8 cellular contexts compared by ENCODE assay signal in genomic region chr17:80415626-80416042, GRCh38. TPM values are rescaled to one million over a fixed set of nuclear protein-coding genes. Genes with fewer than 3 reads are reported as not detected.
DNase-seq lines count a peak whose midpoint lies in the region; ATAC-seq, FAIRE-seq and TF ChIP-seq lines count a peak whose summit lies in the region.

No MANE protein-coding gene starts in this region.

- peaks cover 9% of the 10 kb centered on the region for H3K4me1 Mint-ChIP-seq in WTC11

- no peak for TF ChIP-seq EP300 in stomach (IDR thresholded peaks at IDR 0.05)

- CTCF ChIA-PET in HEK293 (lab: Yijun Ruan, JAX) (interaction anchor here (0.6 to 1.2 kb wide), 2 partner anchors 464 to 566 kb away, joined by 3 to 4 read pairs; no protein-coding TSS in a partner anchor), WTC11 (lab: Charles Lee) (interaction anchor here (0.6 to 3.8 kb wide), 5 partner anchors 8 to 484 kb away, joined by 3 to 13 read pairs (median 7); no protein-coding TSS in a partner anchor)

- peaks cover 31% of the 10 kb centered on the region for H3K79me2 ChIP-seq in hepatocyte

- no peaks in the 10 kb centered on the region for H3K9me3 Mint-ChIP-seq in WTC11

- TF ChIP-seq CTCF in HEK293 (tag by site-specific recombination; IDR thresholded peaks at IDR 0.05) (no peak), WTC11 (IDR thresholded peaks at IDR 0.05) (no peak), hepatocyte (IDR thresholded peaks at IDR 0.05; ENCODE audit: poor library complexity) (no peak), stomach (IDR thresholded peaks at IDR 0.05) (no peak), omental fat pad (IDR thresholded peaks at IDR 0.05) (no peak), D721Med (IDR thresholded peaks at IDR 0.05; ENCODE audit: insufficient read depth, missing control alignments) (no peak)

- H2AFZ ChIP-seq in hepatocyte, result peak overlapping the region; percentile 86

- peaks cover 28% of the 10 kb centered on the region for H3K27me3 Mint-ChIP-seq in WTC11 (ENCODE audit: low read depth)

- intact Hi-C loops in stomach (cut with DNase I; ENCODE audit: low total_unique reads) (no loop called here), sciatic nerve (cut with DNase I) (no loop called here)

- 8% methylated on average over 36 of the region's 36 CpGs for WGBS in hepatocyte (ENCODE audit: low lambda C conversion rate, missing lambda C conversion rate)
- WGBS in stomach, 5 donors, result 5 to 23% (median 5%) methylated on average over 12 to 36 of the region's 36 CpGs

- peaks cover 6% of the 10 kb centered on the region; the same call in 1 of the 2 replicates for H3K36me3 Mint-ChIP-seq in WTC11

- H3K27me3 ChIP-seq in hepatocyte, result no peaks in the 10 kb centered on the region
- H3K27me3 ChIP-seq in stomach, result no peaks in the 10 kb centered on the region

- peak overlapping the region; percentile 82 for H3K27ac ChIP-seq in HEK293 (ENCODE audit: extremely low read depth, low read depth, low read length)
- peak overlapping the region; percentile 100 for H3K27ac ChIP-seq in hepatocyte
- H3K27ac ChIP-seq in stomach, result peak overlapping the region; percentile 97 to 99 (median 99)

- DNase-seq in WTC11 (ENCODE audit: low spot score), result no peak
- DNase-seq in hepatocyte (ENCODE audit: low spot score), result no peak
- DNase-seq in stomach, result no peak
- DNase-seq in omental fat pad (ENCODE audit: low spot score), result no peak
- DNase-seq in sciatic nerve (ENCODE audit: low spot score), result no peak
- no peak for DNase-seq in D721Med (ENCODE audit: insufficient read length, low spot score)

- H3K9me3 ChIP-seq in HEK293 (ENCODE audit: control insufficient read depth, insufficient read depth, low read depth, low read length) (no peaks in the 10 kb centered on the region), hepatocyte (ENCODE audit: low read depth) (no peaks in the 10 kb centered on the region), stomach (no peaks in the 10 kb centered on the region)

- H3K4me1 ChIP-seq in HEK293 (ENCODE audit: control insufficient read depth, insufficient read depth, low read length) (peaks cover 4% of the 10 kb centered on the region), hepatocyte (ENCODE audit: insufficient read depth) (peaks cover 4% of the 10 kb centered on the region), stomach (peaks cover 26 to 44% (median 37%) of the 10 kb centered on the region in 4 donors)

- POLR2A ChIA-PET in HEK293 (lab: Yijun Ruan, JAX), result interaction anchor here (1.0 to 1.9 kb wide), 3 partner anchors 10 to 39 kb away, joined by 3 to 8 read pairs (median 4); no protein-coding TSS in a partner anchor
- POLR2A ChIA-PET in WTC11 (lab: Charles Lee), result interaction anchor here (0.7 kb wide), 2 partner anchors 234 to 400 kb away, joined by 3 to 6 read pairs; no protein-coding TSS in a partner anchor

- H3K27ac Mint-ChIP-seq in WTC11, result peak overlapping the region; percentile 70; the same call in 1 of the 2 replicates

- no peaks in the 10 kb centered on the region for H3K9me2 ChIP-seq in hepatocyte (replicated peaks; ENCODE audit: insufficient read depth)

- H3K4me3 ChIP-seq in HEK293 (ENCODE audit: low read depth, low read length) (peak overlapping the region; percentile 89), hepatocyte (peak overlapping the region; percentile 92), stomach (peak overlapping the region; percentile 59 to 100 (median 94))

- no peak for TF ChIP-seq POLR2A in stomach (IDR thresholded peaks at IDR 0.05)

- ATAC-seq in WTC11, result peak; percentile 23
- ATAC-seq in omental fat pad (ENCODE audit: low FRiP score), result no peak
- no peak for ATAC-seq in HG03439 (IDR thresholded peaks at IDR 0.05; ENCODE audit: unreplicated experiment)
- ATAC-seq in sciatic nerve, result no peak

- FAIRE-seq in D721Med (lab: Jason Lieb, UNC), result no peak

- peak overlapping the region; percentile 89 for H3K4me3 Mint-ChIP-seq in WTC11

- H4K20me1 ChIP-seq in hepatocyte (ENCODE audit: insufficient read depth, poor library complexity, severe bottlenecking), result peaks cover 3% of the 10 kb centered on the region

- H3K4me2 ChIP-seq in hepatocyte, result peak overlapping the region; percentile 98

- H3K36me3 ChIP-seq in HEK293 (ENCODE audit: control insufficient read depth in 2 of 2, insufficient read depth in 1 of 2, low read length in 2 of 2), result peaks cover 7 to 30% of the 10 kb centered on the region in 2 experiments; a peak in 2 of 3 replicates
- H3K36me3 ChIP-seq in hepatocyte (replicated peaks; ENCODE audit: insufficient read depth, low read depth), result no peaks in the 10 kb centered on the region
- peaks cover 0 to 38% (median 32%) of the 10 kb centered on the region in 4 donors for H3K36me3 ChIP-seq in stomach

TF ChIP-seq in HEK293, 187 proteins besides CTCF, POLR2A, EP300 and RAD21:
- TF ChIP-seq ZNF514 (tag by site-specific recombination; IDR thresholded peaks at IDR 0.05) (no peak), ZBTB48 (tag by site-specific recombination; IDR thresholded peaks at IDR 0.05) (peak; percentile 90), ZNF777 (tag by site-specific recombination; IDR thresholded peaks at IDR 0.05; ENCODE audit: borderline replicate concordance) (peak; percentile 20; the same call in 1 of the 2 replicates)
TF ChIP-seq in HEK293: peak in this region for 2.

TF ChIP-seq in WTC11, 78 proteins besides CTCF, POLR2A, EP300 and RAD21:
- no peak for TF ChIP-seq NFATC4 (CRISPR knock-in tag; IDR thresholded peaks at IDR 0.05)
- no peak for TF ChIP-seq CREB1 (CRISPR knock-in tag; IDR thresholded peaks at IDR 0.05)
- no peak for TF ChIP-seq NR2C2 (CRISPR knock-in tag; IDR thresholded peaks at IDR 0.05)
- TF ChIP-seq ERG (CRISPR knock-in tag; IDR thresholded peaks at IDR 0.05), result no peak
- TF ChIP-seq NFE2L1 (CRISPR knock-in tag; IDR thresholded peaks at IDR 0.05), result peak; percentile 19; the same call in 1 of the 2 replicates
- 0 out of 2 replicates have a peak, but pooled peaks have one; percentile 32 for TF ChIP-seq ZBTB21 (CRISPR knock-in tag; IDR thresholded peaks at IDR 0.05; ENCODE audit: borderline replicate concordance)
- TF ChIP-seq ATF6 (CRISPR knock-in tag; IDR thresholded peaks at IDR 0.05), result no peak
- no peak for TF ChIP-seq ELF4 (CRISPR knock-in tag; IDR thresholded peaks at IDR 0.05; ENCODE audit: low read depth)

RNA-seq across cellular contexts. Expression of gene ENDOV, which starts 0.7 kb away (rescaled TPM):
- total RNA-seq in WTC11 (2021) (18.1 to 25.2 TPM (median 20.6 TPM) in 3 replicates), hepatocyte (14.0 and 21.2 TPM in 2 replicates), stomach (100 to 1,000 TPM in 1 of 5 donors, 10 to 100 TPM in 2, 1 to 10 TPM in 2; 2.3 to 122 (median 13.0) TPM), omental fat pad (10 to 100 TPM in 1 of 4 donors, 1 to 10 TPM in 3; 6.9 to 16.6 (median 8.1) TPM), sciatic nerve (32.4 TPM)
- polyA plus RNA-seq in hepatocyte (33.8 and 43.6 TPM in 2 replicates), stomach (10 to 100 TPM; 11.4 to 17.4 (median 13.4) TPM)

Comparison
In these comparisons a context has a peak if more than half of its experiments do, and no peak if none do; other contexts are left out.
1. Of the 8 proteins assayed by ChIP-seq in both HEK293 and WTC11: peak only in HEK293: none; only in WTC11: ZBTB21; in both: none; in neither: 7.